ENCODE assay signal across 20 cellular contexts in genomic region chr4:94536649-94537464, GRCh38.
A peak's percentile ranks its signal among the peaks of the same experiment; 100 is the strongest.
DNase-seq lines count a peak whose midpoint lies in the region; ATAC-seq, FAIRE-seq and TF ChIP-seq lines count a peak whose summit lies in the region.
"Had no signal": no experiment of that assay in that cellular context is flagged by ENCODE, and none has a peak within 500 bp of the region (broad histone marks: within the 10 kb centered on the region; RNA-seq: fewer than 3 reads in every experiment).

No MANE protein-coding gene starts in this region.

- H3K4me3 ChIP-seq in fibroblast of pulmonary artery (replicated peaks; ENCODE audit: low read depth, low read length) = no peak overlapping the region
- H3K4me3 ChIP-seq in osteoblast (ENCODE audit: insufficient read depth, low read length) = no peak overlapping the region
- H3K4me3 ChIP-seq in transverse colon = no peak overlapping the region
- no peak overlapping the region for H3K4me3 ChIP-seq in mucosa of descending colon

- H3K4me1 Mint-ChIP-seq in Calu3 (ENCODE audit: low read depth, unreplicated experiment) = peaks cover 79% of the 10 kb centered on the region

- H3K79me2 ChIP-seq in osteoblast (ENCODE audit: insufficient read depth, low read length) = peaks cover 91% of the 10 kb centered on the region

- peak; percentile 76 for FAIRE-seq in RCC 7860 (lab: Jason Lieb, UNC)

- H3K27ac Mint-ChIP-seq in Calu3 (ENCODE audit: unreplicated experiment) = peak overlapping the region; percentile 70
- H3K27ac Mint-ChIP-seq: activated CD4-positive, alpha-beta T cell treated with anti-CD3 and anti-CD28 coated beads, Interleukin-2, amount 10 ng/mL, durations not matched to agents 7 days and 5 days; CD4-positive, alpha-beta memory T cell; progenitor cell of endocrine pancreas had no signal

- H3K36me3 Mint-ChIP-seq in Calu3 (ENCODE audit: insufficient read depth, unreplicated experiment) = peaks cover 22% of the 10 kb centered on the region

- no TSS peak for BruUV-seq in Calu3 (replicated peaks; lab: Mats Ljungman, UMichigan)

- CTCF ChIA-PET in Calu3 (lab: Charles Lee) = no interaction called here

- no peaks in the 10 kb centered on the region for H3K27me3 Mint-ChIP-seq in Calu3 (ENCODE audit: unreplicated experiment)
- H3K27me3 Mint-ChIP-seq: activated CD4-positive, alpha-beta T cell treated with anti-CD3 and anti-CD28 coated beads, Interleukin-2, amount 10 ng/mL, durations not matched to agents 7 days and 5 days; CD4-positive, alpha-beta memory T cell; naive B cell; progenitor cell of endocrine pancreas had no signal

- H3K27me3 ChIP-seq in osteoblast (ENCODE audit: insufficient read depth, low read length) (no peaks in the 10 kb centered on the region), transverse colon (no peaks in the 10 kb centered on the region)

- H3K4me2 ChIP-seq in osteoblast (ENCODE audit: insufficient read depth, low read length) = peak overlapping the region; percentile 14

- no peak for ATAC-seq in mucosa of descending colon

- DNase-seq in Calu3 (no peak), RCC 7860 (ENCODE audit: low spot score) (no peak), fibroblast of pulmonary artery (ENCODE audit: low read depth) (peak; percentile 76), osteoblast (ENCODE audit: insufficient read length, low spot score, missing footprints) (no peak), transverse colon (no peak), mucosa of descending colon (no peak), NCI-H2196 (lab: John Stamatoyannopoulos, UW; ENCODE audit: unreplicated experiment) (no peak), ecto neural progenitor cell (ENCODE audit: low spot score) (no peak)
- DNase-seq: activated CD4-positive, alpha-beta T cell treated with anti-CD3 and anti-CD28 coated beads, Interleukin-2, amount 10 ng/mL, durations not matched to agents 7 days and 5 days; activated CD8-positive, alpha-beta memory T cell treated with anti-CD3 and anti-CD28 coated beads, Interleukin-2, amount 50 U/mL, for 48 hours; activated gamma-delta T cell; CD4-positive, alpha-beta memory T cell; cerebellar nuclear complex; DND-41; foreskin fibroblast; naive B cell; NCI-H1436 treated with DMSO at 0.1 percent for 48 hours; stimulated activated naive CD4-positive, alpha-beta T cell treated with Interleukin-2 at 50 U/mL for 16 hours; SW 1271 had no signal

- TF ChIP-seq EP300 in transverse colon (IDR thresholded peaks at IDR 0.05; ENCODE audit: low read depth) = no peak

- no peaks in the 10 kb centered on the region for H3K9me3 Mint-ChIP-seq in Calu3 (ENCODE audit: low read depth, unreplicated experiment)
- H3K9me3 Mint-ChIP-seq: activated CD4-positive, alpha-beta T cell treated with anti-CD3 and anti-CD28 coated beads, Interleukin-2, amount 10 ng/mL, durations not matched to agents 7 days and 5 days; CD4-positive, alpha-beta memory T cell; naive B cell had no signal

- intact Hi-C loops in Calu3 (cut with micrococcal nuclease; ENCODE audit: unreplicated experiment) (no loop called here), transverse colon (cut with DNase I; ENCODE audit: low total_unique reads) (no loop called here), mucosa of descending colon (cut with DNase I, micrococcal nuclease) (no loop called here)

- WGBS in transverse colon (ENCODE audit: low coverage in 1 of 2), 2 donors = 76 to 84% methylated on average over 3 of the region's 3 CpGs

- TF ChIP-seq CTCF in Calu3 (IDR thresholded peaks at IDR 0.05; ENCODE audit: unreplicated experiment) (no peak), fibroblast of pulmonary artery (IDR thresholded peaks at IDR 0.05; ENCODE audit: low read length, missing control alignments) (no peak), osteoblast (IDR thresholded peaks at IDR 0.05; ENCODE audit: extremely low read depth, low read depth, low read length) (no peak), transverse colon (IDR thresholded peaks at IDR 0.05) (no peak), mucosa of descending colon (IDR thresholded peaks at IDR 0.05) (no peak)

- H3K4me1 ChIP-seq in osteoblast (ENCODE audit: insufficient read depth, low read length) = peaks cover 55% of the 10 kb centered on the region
- H3K4me1 ChIP-seq in transverse colon = peaks cover 19 to 57% (median 31%) of the 10 kb centered on the region in 4 donors
- peaks cover 11% of the 10 kb centered on the region for H3K4me1 ChIP-seq in mucosa of descending colon (ENCODE audit: low read depth)

- no peak overlapping the region for H2AFZ ChIP-seq in osteoblast (ENCODE audit: low read length)

- no peak overlapping the region for H3K4me3 Mint-ChIP-seq in Calu3 (ENCODE audit: low read depth, unreplicated experiment)
- H3K4me3 Mint-ChIP-seq: activated CD4-positive, alpha-beta T cell treated with anti-CD3 and anti-CD28 coated beads, Interleukin-2, amount 10 ng/mL, durations not matched to agents 7 days and 5 days; CD4-positive, alpha-beta memory T cell; naive B cell had no signal

- peaks cover 14% of the 10 kb centered on the region for H3K36me3 ChIP-seq in osteoblast (ENCODE audit: insufficient read depth, low read length)
- no peaks in the 10 kb centered on the region for H3K36me3 ChIP-seq in transverse colon
- H3K36me3 ChIP-seq in mucosa of descending colon (ENCODE audit: low read depth) = no peaks in the 10 kb centered on the region

- H4K20me1 ChIP-seq in osteoblast (ENCODE audit: insufficient read depth, low read length) = peaks cover 6% of the 10 kb centered on the region

- H3K27ac ChIP-seq in osteoblast (ENCODE audit: low read depth, low read length) = peak overlapping the region; percentile 41
- no peak overlapping the region for H3K27ac ChIP-seq in transverse colon

- in situ Hi-C loops in transverse colon (cut with MboI; ENCODE audit: low pct_ligation_motif_present in 1 of 4, low pct_unique_long_range_greater_than_20kb in 1 of 4, low sequenced_read_pairs in 3 of 4) = no loop called here

- H3K9me3 ChIP-seq in osteoblast (ENCODE audit: low read depth, low read length) = no peaks in the 10 kb centered on the region
- H3K9me3 ChIP-seq in transverse colon = no peaks in the 10 kb centered on the region
- H3K9me3 ChIP-seq in mucosa of descending colon = no peaks in the 10 kb centered on the region

- no peak for TF ChIP-seq POLR2A in transverse colon (IDR thresholded peaks at IDR 0.05)
